8 cellular contexts compared by ENCODE assay signal in genomic region chr11:16605440-16605970, GRCh38.
DNase-seq lines count a peak whose midpoint lies in the region; TF ChIP-seq lines count a peak whose summit lies in the region.

No MANE protein-coding gene starts in this region.

- H3K27ac ChIP-seq in HUES48 (ENCODE audit: low read depth, low read length) (no peak overlapping the region), layer of hippocampus (ENCODE audit: low read depth, low read length) (peak overlapping the region; percentile 84), suprapubic skin (peak overlapping the region; percentile 85)

- H3K27me3 ChIP-seq in HUES48 (ENCODE audit: control insufficient read depth, insufficient read depth, low read length), result peaks cover 100% of the 10 kb centered on the region
- H3K27me3 ChIP-seq in layer of hippocampus (ENCODE audit: control insufficient read depth, insufficient read depth, low read length), result peaks cover 36% of the 10 kb centered on the region
- peaks cover 57% of the 10 kb centered on the region for H3K27me3 ChIP-seq in suprapubic skin

- no peak for TF ChIP-seq POLR2A in suprapubic skin (IDR thresholded peaks at IDR 0.05)

- TF ChIP-seq EP300 in suprapubic skin (IDR thresholded peaks at IDR 0.05), result no peak

- H3K9me3 ChIP-seq in HUES48 (ENCODE audit: control insufficient read depth, insufficient read depth, low read length) (no peaks in the 10 kb centered on the region), suprapubic skin (no peaks in the 10 kb centered on the region)

- BruUV-seq in MCF 10A (replicated peaks; lab: Mats Ljungman, UMichigan), result TSS peak; percentile 13

- no peak overlapping the region for H3K9ac ChIP-seq in HUES48 (ENCODE audit: low read depth, low read length)

- H3K4me1 Mint-ChIP-seq in MCF 10A (ENCODE audit: insufficient read depth, unreplicated experiment), result no peaks in the 10 kb centered on the region

- peak; percentile 54 for DNase-seq in COLO668 (lab: John Stamatoyannopoulos, UW; ENCODE audit: unreplicated experiment)
- DNase-seq in MCF 10A (ENCODE audit: unreplicated experiment), result peak; percentile 40
- peak in 1 of 2 donors; percentile 62 for DNase-seq in suprapubic skin (ENCODE audit: low spot score in 2 of 2)
- no peak for DNase-seq in cerebellum (ENCODE audit: low spot score)
- no peak for DNase-seq in CD1c-positive myeloid dendritic cell (ENCODE audit: extremely low spot score)
- DNase-seq in KG1 (lab: John Stamatoyannopoulos, UW), result no peak

- H3K36me3 ChIP-seq in HUES48 (ENCODE audit: control insufficient read depth, insufficient read depth, low read length) (no peaks in the 10 kb centered on the region), suprapubic skin (no peaks in the 10 kb centered on the region)

- H3K4me1 ChIP-seq in HUES48 (ENCODE audit: control insufficient read depth, insufficient read depth, low read length) (peaks cover 22% of the 10 kb centered on the region), suprapubic skin (peaks cover 40% of the 10 kb centered on the region)

- H3K9me3 Mint-ChIP-seq in MCF 10A (ENCODE audit: unreplicated experiment), result no peaks in the 10 kb centered on the region

- no peak overlapping the region for H3K4me3 Mint-ChIP-seq in MCF 10A (ENCODE audit: unreplicated experiment)

- H3K36me3 Mint-ChIP-seq in MCF 10A (ENCODE audit: insufficient read depth, unreplicated experiment), result no peaks in the 10 kb centered on the region

- H3K27ac Mint-ChIP-seq in MCF 10A (ENCODE audit: low read depth, unreplicated experiment), result no peak overlapping the region

- no peak for TF ChIP-seq CTCF in MCF 10A (IDR thresholded peaks at IDR 0.05; ENCODE audit: unreplicated experiment)
- no peak for TF ChIP-seq CTCF in suprapubic skin (IDR thresholded peaks at IDR 0.05)

- H3K27me3 Mint-ChIP-seq in MCF 10A (ENCODE audit: insufficient read depth, unreplicated experiment), result no peaks in the 10 kb centered on the region

- WGBS in suprapubic skin, result 3% methylated on average over 34 of the region's 34 CpGs

- H3K4me3 ChIP-seq in HUES48 (ENCODE audit: low read depth, low read length), result peak overlapping the region; percentile 62
- H3K4me3 ChIP-seq in suprapubic skin, result peak overlapping the region; percentile 70

- CTCF ChIA-PET in MCF 10A (lab: Yijun Ruan, JAX), result interaction anchor here (0.6 to 3.9 kb wide), 7 partner anchors 96 to 949 kb away, joined by 3 to 15 read pairs (median 3); no protein-coding TSS in a partner anchor

- POLR2A ChIA-PET in MCF 10A (lab: Yijun Ruan, JAX), result interaction anchor here (0.5 to 6.0 kb wide), 33 partner anchors 9 to 957 kb away, joined by 3 to 88 read pairs (median 4); partner anchors contain the start of gene C11orf58

- intact Hi-C loops in MCF 10A (cut with micrococcal nuclease), result loop anchor here (5.0 kb wide), 1 partner anchor 563 kb away; no protein-coding TSS in a partner anchor

Comparison
In these comparisons a context has a peak if more than half of its experiments do, and no peak if none do; other contexts are left out.
1. DNase-seq: peak in COLO668 (single experiment) and MCF 10A (single experiment); none in cerebellum (single experiment), CD1c-positive myeloid dendritic cell (single experiment) and KG1 (single experiment).